Comparison of ENCODE assay signal across 15 cellular contexts in the genomic region with DNA sequence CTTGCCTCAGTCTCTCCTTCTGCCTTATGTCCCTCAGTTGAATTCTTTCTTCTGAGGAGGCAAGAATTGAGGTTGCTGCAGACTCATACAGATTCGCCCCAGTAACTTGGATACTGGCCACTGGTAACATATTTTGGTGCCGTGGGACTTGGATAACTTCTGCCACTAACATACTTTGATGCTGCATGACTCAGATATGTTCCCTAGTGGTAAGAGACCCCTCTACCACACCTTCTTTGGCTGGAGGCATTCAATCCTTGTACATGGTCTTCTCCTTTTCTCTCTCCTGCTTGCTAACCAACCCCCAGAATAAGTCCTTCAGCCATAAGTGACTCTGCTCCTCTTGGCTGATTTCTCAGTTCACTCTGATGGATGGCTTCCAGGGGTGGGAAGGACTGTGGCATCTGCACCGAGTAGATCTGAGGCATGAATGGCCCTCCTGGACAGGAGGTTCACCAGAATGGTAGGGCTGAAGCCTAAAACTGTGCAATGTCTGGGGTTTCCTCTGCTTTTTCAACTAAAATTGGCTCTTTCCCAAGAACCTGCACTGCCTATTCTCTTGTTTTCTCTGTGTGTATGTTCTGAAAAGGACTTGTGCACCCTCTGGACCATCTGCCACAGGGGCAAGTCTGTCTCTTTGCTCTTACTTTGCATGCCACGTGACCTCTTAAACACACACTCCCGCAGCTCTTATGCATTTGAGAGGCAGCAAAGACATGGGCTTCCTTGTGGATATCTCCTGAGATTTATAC. TPM values are rescaled to one million over a fixed set of nuclear protein-coding genes. Genes with fewer than 3 reads are reported as not detected.
A peak's percentile ranks its signal among the peaks of the same experiment; 100 is the strongest.
DNase-seq lines count a peak whose midpoint lies in the region; ATAC-seq and TF ChIP-seq lines count a peak whose summit lies in the region.
"Had no signal": no experiment of that assay in that cellular context is flagged by ENCODE, and none has a peak within 500 bp of the region (broad histone marks: within the 10 kb centered on the region; RNA-seq: fewer than 3 reads in every experiment).

No MANE protein-coding gene starts in this region.

- H3K36me3 Mint-ChIP-seq in activated naive CD8-positive, alpha-beta T cell treated with anti-CD3 and anti-CD28 coated beads, Interleukin-2, amount 50 U/mL, for 24 hours (ENCODE audit: low read depth) = no peaks in the 10 kb centered on the region
- H3K36me3 Mint-ChIP-seq: naive B cell had no signal

- peak; percentile 33 for DNase-seq in NCI-H2107 treated with DMSO at 0.1 percent for 48 hours (lab: John Stamatoyannopoulos, UW; ENCODE audit: unreplicated experiment)
- no peak for DNase-seq in NCI-H2107 (lab: John Stamatoyannopoulos, UW)
- DNase-seq in RPMI7951 (ENCODE audit: low read depth) = peak; percentile 14
- DNase-seq in heart right ventricle = no peak
- no peak for DNase-seq in tibial artery
- no peak for DNase-seq in GDM1 (lab: John Stamatoyannopoulos, UW)
- no peak for DNase-seq in uterus
- no peak for DNase-seq in activated naive CD8-positive, alpha-beta T cell treated with anti-CD3 and anti-CD28 coated beads, Interleukin-2, amount 50 U/mL, for 24 hours
- DNase-seq: effector memory CD4-positive, alpha-beta T cell; NCI-H748 treated with DMSO at 0.1 percent for 48 hours; spleen; stimulated activated CD8-positive, alpha-beta memory T cell treated with anti-CD3 and anti-CD28 coated beads, Interleukin-4, amount 100 ng/mL, for 48 hours had no signal

- WGBS in heart right ventricle, 2 donors = 37 to 39% methylated on average over 5 of the region's 5 CpGs

- H3K4me1 ChIP-seq in heart right ventricle (peaks cover 5 to 22% (median 16%) of the 10 kb centered on the region in 9 donors), tibial artery (peaks cover 0 to 21% (median 10%) of the 10 kb centered on the region in 4 donors), uterus (no peaks in the 10 kb centered on the region)
- H3K4me1 ChIP-seq: A549 had no signal

- H3K27ac ChIP-seq in heart right ventricle (peak overlapping the region in 3 of 10 donors; percentile 7 to 40 (median 19)), tibial artery (peak overlapping the region; percentile 24 to 45), uterus (no peak overlapping the region)
- H3K27ac ChIP-seq: A549 had no signal

- no peak overlapping the region for H3K4me3 Mint-ChIP-seq in activated naive CD8-positive, alpha-beta T cell treated with anti-CD3 and anti-CD28 coated beads, Interleukin-2, amount 50 U/mL, for 24 hours
- H3K4me3 Mint-ChIP-seq: activated CD4-positive, alpha-beta T cell treated with anti-CD3 and anti-CD28 coated beads for 36 hours; naive B cell had no signal

- no peaks in the 10 kb centered on the region for H3K9me3 Mint-ChIP-seq in activated naive CD8-positive, alpha-beta T cell treated with anti-CD3 and anti-CD28 coated beads, Interleukin-2, amount 50 U/mL, for 24 hours

- no peaks in the 10 kb centered on the region for H3K36me3 ChIP-seq in heart right ventricle
- no peaks in the 10 kb centered on the region for H3K36me3 ChIP-seq in tibial artery
- no peaks in the 10 kb centered on the region for H3K36me3 ChIP-seq in uterus
- H3K36me3 ChIP-seq: spleen had no signal

- no peak for TF ChIP-seq CTCF in heart right ventricle (IDR thresholded peaks at IDR 0.05)
- TF ChIP-seq CTCF in tibial artery (IDR thresholded peaks at IDR 0.05) = no peak
- no peak for TF ChIP-seq CTCF in uterus (IDR thresholded peaks at IDR 0.05)

- peak in 6 of 8 donors; percentile 13 to 58 (median 46) for ATAC-seq in heart right ventricle
- no peak for ATAC-seq in activated naive CD8-positive, alpha-beta T cell treated with anti-CD3 and anti-CD28 coated beads, Interleukin-2, amount 50 U/mL, for 24 hours
- ATAC-seq: activated CD4-positive, alpha-beta T cell treated with anti-CD3 and anti-CD28 coated beads for 36 hours had no signal

- no peak overlapping the region for H3K4me3 ChIP-seq in heart right ventricle
- no peak overlapping the region for H3K4me3 ChIP-seq in tibial artery
- H3K4me3 ChIP-seq in uterus = no peak overlapping the region
- H3K4me3 ChIP-seq: A549, spleen had no signal

- TF ChIP-seq POLR2A in uterus (IDR thresholded peaks at IDR 0.05) = no peak

- peaks cover 17% of the 10 kb centered on the region for H3K27me3 Mint-ChIP-seq in activated naive CD8-positive, alpha-beta T cell treated with anti-CD3 and anti-CD28 coated beads, Interleukin-2, amount 50 U/mL, for 24 hours

- intact Hi-C loops in heart right ventricle (cut with DNase I) (loop anchor here in 9 of 10 donors (2.0 to 10.0 kb wide), 10 partner anchors 51 to 91 kb away; a partner anchor contains a TSS), tibial artery (cut with DNase I; ENCODE audit: low total_unique reads) (no loop called here), uterus (cut with DNase I; ENCODE audit: low total_unique reads) (no loop called here)

- H3K27ac Mint-ChIP-seq in activated naive CD8-positive, alpha-beta T cell treated with anti-CD3 and anti-CD28 coated beads, Interleukin-2, amount 50 U/mL, for 24 hours = no peak overlapping the region
- H3K27ac Mint-ChIP-seq: activated CD4-positive, alpha-beta T cell treated with anti-CD3 and anti-CD28 coated beads for 36 hours had no signal

- H3K9me3 ChIP-seq in heart right ventricle = peaks cover 0 to 6% (median 0%) of the 10 kb centered on the region in 11 donors
- H3K9me3 ChIP-seq in tibial artery = no peaks in the 10 kb centered on the region
- no peaks in the 10 kb centered on the region for H3K9me3 ChIP-seq in uterus
- H3K9me3 ChIP-seq: A549 had no signal

- H3K27me3 ChIP-seq in heart right ventricle (no peaks in the 10 kb centered on the region), tibial artery (no peaks in the 10 kb centered on the region), uterus (no peaks in the 10 kb centered on the region)
- H3K27me3 ChIP-seq: spleen had no signal

- no peaks in the 10 kb centered on the region for H3K4me1 Mint-ChIP-seq in activated naive CD8-positive, alpha-beta T cell treated with anti-CD3 and anti-CD28 coated beads, Interleukin-2, amount 50 U/mL, for 24 hours
- H3K4me1 Mint-ChIP-seq: activated CD4-positive, alpha-beta T cell treated with anti-CD3 and anti-CD28 coated beads for 36 hours; naive B cell had no signal

RNA-seq across cellular contexts. Expression of a gene that starts 55.5 kb away (rescaled TPM):
- 328 and 354 TPM in 2 replicates for total RNA-seq in RPMI7951 (2014; rRNA removed; shearing (Covaris generic))
- 100 to 1,000 TPM; 100 to 346 (median 213) TPM for total RNA-seq in heart right ventricle
- 10 to 100 TPM; 54.4 to 88.5 TPM for polyA plus RNA-seq in heart right ventricle
- 1,000 to 10,000 TPM in 1 of 4 donors, 100 to 1,000 TPM in 3; 311 to 1,355 (median 418) TPM for total RNA-seq in uterus

Comparison
In these comparisons a context has a peak if more than half of its experiments do, and no peak if none do; other contexts are left out.
1. DNase-seq: peak in NCI-H2107 treated with DMSO at 0.1 percent for 48 hours (single experiment) and RPMI7951 (single experiment); none in NCI-H2107 (single experiment), heart right ventricle (0 of 2), tibial artery (0 of 2), GDM1 (single experiment), uterus (0 of 2) and activated naive CD8-positive, alpha-beta T cell treated with anti-CD3 and anti-CD28 coated beads, Interleukin-2, amount 50 U/mL, for 24 hours (single experiment).
2. H3K27ac ChIP-seq: peak in tibial artery (2 of 2); none in uterus (0 of 2).
3. intact Hi-C loops: an anchor here in heart right ventricle (2.0 to 10.0 kb wide); none called in tibial artery and uterus.